Comparison of ENCODE assay signal across 21 cellular contexts in genomic region chr12:94575645-94576393, GRCh38.
"Had no signal": no experiment of that assay in that cellular context is flagged by ENCODE, and none has a peak within 500 bp of the region (broad histone marks: within the 10 kb centered on the region; RNA-seq: fewer than 3 reads in every experiment).

No MANE protein-coding gene starts in this region.

- H3K27me3 ChIP-seq: hepatocyte, left lung, stomach, testis, upper lobe of left lung had no signal

- DNase-seq: activated CD4-positive, alpha-beta T cell treated with anti-CD3 and anti-CD28 coated beads for 36 hours; activated CD4-positive, alpha-beta T cell treated with anti-CD3 and anti-CD28 coated beads, Interleukin-2, amount 50 U/mL, for 48 hours; activated naive CD4-positive, alpha-beta T cell; activated naive CD8-positive, alpha-beta T cell treated with anti-CD3 and anti-CD28 coated beads for 36 hours; activated T-cell treated with anti-CD3 and anti-CD28 coated beads for 4 hours; amniotic stem cell; effector CD4-positive, alpha-beta T cell; foreskin fibroblast; left lung; midbrain; psoas muscle; right cardiac atrium; stimulated activated CD4-positive, alpha-beta T cell treated with anti-CD3 and anti-CD28 coated beads, Interleukin-4, amount 100 ng/mL, for 24 hours; stomach; testis; upper lobe of left lung had no signal

- H3K4me1 ChIP-seq: left lung, psoas muscle, testis had no signal

- ATAC-seq: activated CD4-positive, alpha-beta T cell treated with anti-CD3 and anti-CD28 coated beads for 36 hours; left lung; right cardiac atrium; stimulated activated effector memory CD8-positive, alpha-beta T cell treated with anti-CD3 and anti-CD28 coated beads, Interleukin-12 subunit alpha, Interleukin-12 subunit beta, amount 100 ng/mL, for 72 hours had no signal

- H3K4me3 Mint-ChIP-seq: activated CD4-positive, alpha-beta T cell treated with anti-CD3 and anti-CD28 coated beads for 36 hours; activated naive CD8-positive, alpha-beta T cell treated with anti-CD3 and anti-CD28 coated beads for 36 hours; nephron; stimulated activated effector memory CD8-positive, alpha-beta T cell treated with anti-CD3 and anti-CD28 coated beads, Interleukin-12 subunit alpha, Interleukin-12 subunit beta, amount 100 ng/mL, for 72 hours; T-helper 1 cell treated with Interleukin-12 subunit alpha and Interleukin-12 subunit beta and Interleukin-4 antibody, amounts not matched to agents 30 μg/mL and 1 μg/mL, for 36 hours had no signal

- H3K36me3 Mint-ChIP-seq: activated naive CD8-positive, alpha-beta T cell treated with anti-CD3 and anti-CD28 coated beads for 36 hours had no signal

- H3K4me2 ChIP-seq: hepatocyte, smooth muscle cell had no signal

- H3K27ac Mint-ChIP-seq: activated CD4-positive, alpha-beta T cell treated with anti-CD3 and anti-CD28 coated beads for 36 hours; activated naive CD8-positive, alpha-beta T cell treated with anti-CD3 and anti-CD28 coated beads for 36 hours; stimulated activated effector memory CD8-positive, alpha-beta T cell treated with anti-CD3 and anti-CD28 coated beads, Interleukin-12 subunit alpha, Interleukin-12 subunit beta, amount 100 ng/mL, for 72 hours; T-helper 1 cell treated with Interleukin-12 subunit alpha and Interleukin-12 subunit beta and Interleukin-4 antibody, amounts not matched to agents 30 μg/mL and 1 μg/mL, for 36 hours had no signal

- H3K9me3 Mint-ChIP-seq: activated naive CD8-positive, alpha-beta T cell treated with anti-CD3 and anti-CD28 coated beads for 36 hours; nephron; stimulated activated effector memory CD8-positive, alpha-beta T cell treated with anti-CD3 and anti-CD28 coated beads, Interleukin-12 subunit alpha, Interleukin-12 subunit beta, amount 100 ng/mL, for 72 hours; T-helper 1 cell treated with Interleukin-12 subunit alpha and Interleukin-12 subunit beta and Interleukin-4 antibody, amounts not matched to agents 30 μg/mL and 1 μg/mL, for 36 hours had no signal

- H3K79me2 ChIP-seq: hepatocyte had no signal

- H3K4me1 Mint-ChIP-seq: activated CD4-positive, alpha-beta T cell treated with anti-CD3 and anti-CD28 coated beads for 36 hours; activated naive CD8-positive, alpha-beta T cell treated with anti-CD3 and anti-CD28 coated beads for 36 hours; stimulated activated effector memory CD8-positive, alpha-beta T cell treated with anti-CD3 and anti-CD28 coated beads, Interleukin-12 subunit alpha, Interleukin-12 subunit beta, amount 100 ng/mL, for 72 hours had no signal

- H3K9me3 ChIP-seq: left lung, psoas muscle, stomach, testis, upper lobe of left lung had no signal

- H3K4me3 ChIP-seq: hepatocyte, left lung, psoas muscle, smooth muscle cell, stomach, testis, upper lobe of left lung had no signal

- H3K27ac ChIP-seq: hepatocyte, left lung, psoas muscle, stomach, testis, upper lobe of left lung had no signal

- H2AFZ ChIP-seq: hepatocyte had no signal
